Comparison of ENCODE assay signal across 1 cellular context in genomic region chr6:149359439-149359838, GRCh38.
TF ChIP-seq lines count a peak whose summit lies in the region.

No MANE protein-coding gene starts in this region.

TF ChIP-seq in K562, 482 proteins besides CTCF, POLR2A, EP300 and RAD21 (continues in another document):
- TF ChIP-seq JUN (IDR thresholded peaks at IDR 0.05; ENCODE audit: borderline replicate concordance, low read depth, low read length) (no peak), JUN (CRISPR knock-in tag; IDR thresholded peaks at IDR 0.05; ENCODE audit: borderline replicate concordance) (no peak), ZC3H4 (CRISPR knock-in tag; IDR thresholded peaks at IDR 0.05; ENCODE audit: borderline replicate concordance) (no peak), CBX2 (IDR thresholded peaks at IDR 0.05; ENCODE audit: insufficient read depth, low read length, poor library complexity, severe bottlenecking) (no peak), MAFK (IDR thresholded peaks at IDR 0.05; ENCODE audit: low read length) (no peak), AFF1 (IDR thresholded peaks at IDR 0.05; ENCODE audit: low read depth in 1 of 2, partially characterized antibody in 2 of 2) (no peak), YBX1 (IDR thresholded peaks at IDR 0.05) (no peak), ZNF311 (CRISPR knock-in tag; IDR thresholded peaks at IDR 0.05) (no peak), SP1 (CRISPR knock-in tag; IDR thresholded peaks at IDR 0.05) (no peak), CHD7 (IDR thresholded peaks at IDR 0.05; ENCODE audit: low read depth, low read length) (no peak), LCOR (CRISPR knock-in tag; IDR thresholded peaks at IDR 0.05) (no peak), HMGN3 (IDR thresholded peaks at IDR 0.05; ENCODE audit: borderline replicate concordance, extremely low read depth, insufficient read length, low read depth, low read length) (no peak), KDM4B (IDR thresholded peaks at IDR 0.05; ENCODE audit: borderline replicate concordance in 2 of 2, low read depth in 1 of 2) (no peak), NR3C1 (CRISPR knock-in tag; IDR thresholded peaks at IDR 0.05) (no peak), BHLHE40 (IDR thresholded peaks at IDR 0.05; ENCODE audit: low read length) (no peak), E4F1 (CRISPR knock-in tag; IDR thresholded peaks at IDR 0.05; ENCODE audit: borderline replicate concordance) (no peak), ZNF444 (CRISPR knock-in tag; IDR thresholded peaks at IDR 0.05) (no peak), ZNF766 (CRISPR knock-in tag; conservative IDR thresholded peaks at IDR 0.05) (no peak), RHOXF2B (CRISPR knock-in tag; conservative IDR thresholded peaks at IDR 0.05) (no peak), ZNF449 (CRISPR knock-in tag; IDR thresholded peaks at IDR 0.05) (no peak), RBM15 (IDR thresholded peaks at IDR 0.05; ENCODE audit: insufficient read depth, low read length) (no peak), ZBTB33 (CRISPR knock-in tag; IDR thresholded peaks at IDR 0.05) (no peak), SOX6 (IDR thresholded peaks at IDR 0.05) (peak; percentile 87), SETDB1 (IDR thresholded peaks at IDR 0.05; ENCODE audit: low read length) (no peak), AFF4 (CRISPR knock-in tag; IDR thresholded peaks at IDR 0.05) (no peak), ZSCAN29 (IDR thresholded peaks at IDR 0.05) (no peak), TAF7 (tag; IDR thresholded peaks at IDR 0.05) (no peak), ZNF384 (IDR thresholded peaks at IDR 0.05; ENCODE audit: low read depth, low read length) (no peak), NR2C2 (CRISPR knock-in tag; IDR thresholded peaks at IDR 0.05) (no peak), NR2C2 (tag; IDR thresholded peaks at IDR 0.05) (no peak), ATF3 (IDR thresholded peaks at IDR 0.05) (no peak), ATF3 (CRISPR knock-in tag; conservative IDR thresholded peaks at IDR 0.05) (no peak)
